In genomic region chr9:93299418-93300174, GRCh38 we compare ENCODE assay signal across 1 cellular context.
TF ChIP-seq lines count a peak whose summit lies in the region.

No MANE protein-coding gene starts in this region.

TF ChIP-seq in GM23338, 12 proteins besides CTCF, POLR2A, EP300 and RAD21 (continued from another document):
- no peak for TF ChIP-seq REST (IDR thresholded peaks at IDR 0.05; ENCODE audit: unreplicated experiment)
